2 cellular contexts compared by ENCODE assay signal in genomic region chr12:116906285-116906684, GRCh38.
A peak's percentile ranks its signal among the peaks of the same experiment; 100 is the strongest.
TF ChIP-seq lines count a peak whose summit lies in the region.

No MANE protein-coding gene starts in this region.

TF ChIP-seq in GM23338, 12 proteins besides CTCF, POLR2A, EP300 and RAD21:
- TF ChIP-seq JUNB (IDR thresholded peaks at IDR 0.05; ENCODE audit: unreplicated experiment) (no peak), ETS1 (IDR thresholded peaks at IDR 0.05) (no peak), EZH2 (IDR thresholded peaks at IDR 0.05; ENCODE audit: low read depth, unreplicated experiment) (no peak)

TF ChIP-seq in K562, 482 proteins besides CTCF, POLR2A, EP300 and RAD21:
- no peak for TF ChIP-seq SIX5 (IDR thresholded peaks at IDR 0.05; ENCODE audit: borderline replicate concordance in 1 of 2, insufficient read depth in 1 of 2, low read depth in 1 of 2, low read length in 2 of 2)
- TF ChIP-seq ZC3H11A (IDR thresholded peaks at IDR 0.05; ENCODE audit: low read depth, low read length), result peak; percentile 54; the same call in 1 of the 2 replicates
